Comparison of ENCODE assay signal across 10 cellular contexts in the genomic region with DNA sequence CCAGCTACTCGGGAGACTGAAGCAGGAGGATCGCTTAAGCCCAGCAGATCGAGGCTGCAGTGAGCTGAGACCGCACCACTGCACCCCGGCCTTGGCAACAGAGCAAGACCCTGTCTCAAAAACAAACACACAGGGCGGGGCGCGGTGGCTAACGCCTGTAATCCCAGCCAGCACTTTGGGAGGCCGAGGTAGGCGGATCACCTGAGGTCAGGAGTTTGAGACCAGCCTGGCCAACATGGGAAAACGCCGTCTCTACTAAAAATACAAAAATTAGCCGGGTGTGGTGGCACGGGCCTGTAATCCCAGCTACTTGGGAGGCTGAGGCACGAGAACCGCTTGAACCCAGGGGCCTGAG. TPM values are rescaled to one million over a fixed set of nuclear protein-coding genes. Genes with fewer than 3 reads are reported as not detected.
DNase-seq lines count a peak whose midpoint lies in the region; ATAC-seq and TF ChIP-seq lines count a peak whose summit lies in the region.
"Not testable (repeated sequence)": the region's sequence is repeated elsewhere in the genome, so short reads cannot be mapped to it uniquely, and the experiment has no call there.
"Had no signal": no experiment of that assay in that cellular context is flagged by ENCODE, and none has a peak within 500 bp of the region (broad histone marks: within the 10 kb centered on the region; RNA-seq: fewer than 3 reads in every experiment).

No MANE protein-coding gene starts in this region.

- H3K4me2 ChIP-seq in GM23338: peak overlapping the region; percentile 85; the same call in 1 of the 2 replicates
- not testable (repeated sequence) for H3K4me2 ChIP-seq in parathyroid adenoma (ENCODE audit: low read length)

- peak overlapping the region; percentile 83; the same call in 2 of the 3 replicates for H3K4me3 Mint-ChIP-seq in GM23338
- peak overlapping the region in 7 of 10 donors; percentile 29 to 83 (median 68) for H3K4me3 Mint-ChIP-seq in naive thymus-derived CD8-positive, alpha-beta T cell

- H3K9me2 ChIP-seq in GM23338 (ENCODE audit: insufficient read depth): not testable (repeated sequence)

- peaks cover 27% of the 10 kb centered on the region for H3K27me3 ChIP-seq in GM23338 (ENCODE audit: insufficient read depth)
- peaks cover 19% of the 10 kb centered on the region for H3K27me3 ChIP-seq in adipocyte (replicated peaks; ENCODE audit: control insufficient read depth, insufficient read depth, low read length)
- H3K27me3 ChIP-seq in dorsolateral prefrontal cortex: peaks cover 0 to 11% (median 0%) of the 10 kb centered on the region in 45 donors
- peaks cover 24% of the 10 kb centered on the region for H3K27me3 ChIP-seq in iPS-15b (ENCODE audit: control insufficient read depth, insufficient read depth, low read length)
- not testable (repeated sequence) for H3K27me3 ChIP-seq in parathyroid adenoma (ENCODE audit: control insufficient read depth, insufficient read depth, low read length)
- H3K27me3 ChIP-seq in stomach smooth muscle (ENCODE audit: control insufficient read depth in 1 of 2, insufficient read depth in 2 of 2, low read length in 2 of 2): peaks cover 0 to 11% of the 10 kb centered on the region in 2 donors

- H3K4me3 ChIP-seq in GM23338: peak overlapping the region; percentile 68
- H3K4me3 ChIP-seq in adipocyte (ENCODE audit: low read length): peak overlapping the region; percentile 74
- peak overlapping the region in 47 of 59 donors; percentile 16 to 72 (median 56) for H3K4me3 ChIP-seq in dorsolateral prefrontal cortex
- H3K4me3 ChIP-seq in iPS-15b (ENCODE audit: low read depth, low read length): peak overlapping the region; percentile 58
- H3K4me3 ChIP-seq in parathyroid adenoma (ENCODE audit: low read depth, low read length): not testable (repeated sequence)
- peak overlapping the region; percentile 24 to 71 for H3K4me3 ChIP-seq in stomach smooth muscle (ENCODE audit: low read length in 2 of 2)

- not testable (repeated sequence) for DNase-seq in GM23338 (ENCODE audit: low spot score); adipocyte (ENCODE audit: low read depth); dorsolateral prefrontal cortex; naive thymus-derived CD8-positive, alpha-beta T cell

- peaks cover 21% of the 10 kb centered on the region for H3K27me3 Mint-ChIP-seq in GM23338 (ENCODE audit: insufficient read depth, low read depth, poor library complexity)
- H3K27me3 Mint-ChIP-seq in naive thymus-derived CD8-positive, alpha-beta T cell: peaks cover 22 to 61% (median 37%) of the 10 kb centered on the region in 5 donors

- not testable (repeated sequence) for H3K9me3 ChIP-seq in adipocyte (ENCODE audit: control insufficient read depth, low read length); iPS-15b (ENCODE audit: control insufficient read depth, insufficient read depth, low read length); parathyroid adenoma (ENCODE audit: control insufficient read depth, low read length); stomach smooth muscle (ENCODE audit: control insufficient read depth in 2 of 2, low read length in 2 of 2)

- H3K9ac ChIP-seq in adipocyte (ENCODE audit: low read length): peak overlapping the region; percentile 42
- H3K9ac ChIP-seq in iPS-15b (ENCODE audit: low read depth, low read length); parathyroid adenoma; stomach smooth muscle (ENCODE audit: low read length in 2 of 2): not testable (repeated sequence)

- H3K4me1 ChIP-seq in GM23338 (ENCODE audit: insufficient read depth); adipocyte (ENCODE audit: control insufficient read depth, insufficient read depth, low read length); iPS-15b (ENCODE audit: control insufficient read depth, insufficient read depth, low read length); parathyroid adenoma; stomach smooth muscle (ENCODE audit: control insufficient read depth, insufficient read depth, low read length): not testable (repeated sequence)

- H3K36me3 ChIP-seq in GM23338 (ENCODE audit: insufficient read depth); adipocyte (ENCODE audit: control insufficient read depth, insufficient read depth, low read length, severe bottlenecking); iPS-15b (ENCODE audit: control insufficient read depth, insufficient read depth, low read length); parathyroid adenoma (ENCODE audit: control insufficient read depth, insufficient read depth, low read length); stomach smooth muscle (ENCODE audit: control insufficient read depth in 2 of 2, insufficient read depth in 2 of 2, low read length in 2 of 2): not testable (repeated sequence)

- POLR2A ChIA-PET in naive thymus-derived CD8-positive, alpha-beta T cell (lab: Charles Lee): not testable (repeated sequence)

- H3K27ac Mint-ChIP-seq in GM23338; naive thymus-derived CD8-positive, alpha-beta T cell: not testable (repeated sequence)

- H3K9me3 Mint-ChIP-seq in GM23338; naive thymus-derived CD8-positive, alpha-beta T cell: not testable (repeated sequence)

- peaks cover 11% of the 10 kb centered on the region; the same call in 2 of the 3 replicates for H3K4me1 Mint-ChIP-seq in GM23338
- H3K4me1 Mint-ChIP-seq in naive thymus-derived CD8-positive, alpha-beta T cell: not testable (repeated sequence)

- not testable (repeated sequence) for H3K36me3 Mint-ChIP-seq in GM23338 (ENCODE audit: low read depth); naive thymus-derived CD8-positive, alpha-beta T cell

- ATAC-seq in GM23338; naive thymus-derived CD8-positive, alpha-beta T cell: not testable (repeated sequence)

- not testable (repeated sequence) for H2AFZ ChIP-seq in GM23338
- peak overlapping the region; percentile 93 for H2AFZ ChIP-seq in parathyroid adenoma

- not testable (repeated sequence) for TF ChIP-seq CTCF in GM23338 (conservative IDR thresholded peaks at IDR 0.05; ENCODE audit: low read depth in 2 of 2); dorsolateral prefrontal cortex (IDR thresholded peaks at IDR 0.05 in 54 of 56, conservative IDR thresholded peaks at IDR 0.05 in 2 of 56; ENCODE audit: low read depth in 1 of 56, partially characterized antibody in 56 of 56); parathyroid adenoma (IDR thresholded peaks at IDR 0.05)

- not testable (repeated sequence) for H3K27ac ChIP-seq in GM23338 (ENCODE audit: low read depth); parathyroid adenoma; stomach smooth muscle (ENCODE audit: low read length)
- H3K27ac ChIP-seq in dorsolateral prefrontal cortex: peak overlapping the region in 7 of 59 donors; percentile 5 to 81 (median 46)

- H4K20me1 ChIP-seq in GM23338 (replicated peaks; ENCODE audit: insufficient read depth): not testable (repeated sequence)

- H3K79me2 ChIP-seq in GM23338 (replicated peaks; ENCODE audit: insufficient read depth); parathyroid adenoma: not testable (repeated sequence)

- peaks cover 11% of the 10 kb centered on the region; the same call in 1 of the 2 replicates for H3F3A ChIP-seq in GM23338 (replicated peaks; ENCODE audit: low read depth)

- intact Hi-C loops in dorsolateral prefrontal cortex (cut with DNase I): not testable (repeated sequence)

RNA-seq across cellular contexts. Expression of gene SLC47A1, which starts 46.9 kb away (rescaled TPM):
- 1.9 and 4.5 TPM in 2 replicates for total RNA-seq in GM23338 (2014; rRNA removed; shearing (Covaris generic))
- 0.53 and 0.64 TPM in 2 replicates for polyA plus RNA-seq in GM23338 (2016; fragmentation: Nextera tagmentation; extraction: Ambion mirVana)
- total RNA-seq in dorsolateral prefrontal cortex: 10 to 100 TPM in 39 of 120 experiments, 1 to 10 TPM in 81; 2.9 to 45.9 (median 8.2) TPM
- total RNA-seq in naive thymus-derived CD8-positive, alpha-beta T cell: not detected
- polyA plus RNA-seq in naive thymus-derived CD8-positive, alpha-beta T cell: under 1 TPM in 2 of 3 donors, not detected in 1; 0.29 to 0.69 TPM
- total RNA-seq: Calu3; CD4-positive, alpha-beta T cell had no signal
- polyA plus RNA-seq: GM12878 had no signal
